Comparison of ENCODE assay signal across 1 cellular context in the genomic region with DNA sequence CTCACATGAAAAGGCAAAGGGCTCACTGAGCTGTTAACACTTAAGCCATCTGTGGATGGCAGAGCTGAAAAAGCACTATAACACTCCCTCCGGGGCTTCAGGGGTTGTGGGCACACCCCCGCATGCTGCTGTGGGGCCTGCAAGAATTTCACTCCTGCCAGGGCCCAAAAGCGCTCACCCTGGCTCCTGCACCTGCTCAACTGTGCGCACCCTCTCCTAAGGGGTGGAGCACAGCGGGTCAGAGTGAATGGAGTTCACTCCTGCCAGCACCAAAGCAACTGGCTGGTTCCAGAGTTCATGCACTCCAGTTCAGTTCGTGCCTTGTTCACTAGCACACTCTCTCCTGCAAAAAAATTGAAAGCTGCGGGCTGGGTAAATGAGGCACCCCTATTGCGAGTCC.
TF ChIP-seq lines count a peak whose summit lies in the region.

No MANE protein-coding gene starts in this region.

TF ChIP-seq in SK-N-SH, 30 proteins besides CTCF, POLR2A, EP300 and RAD21 (continued from another document):
- TF ChIP-seq, protein P1, sequence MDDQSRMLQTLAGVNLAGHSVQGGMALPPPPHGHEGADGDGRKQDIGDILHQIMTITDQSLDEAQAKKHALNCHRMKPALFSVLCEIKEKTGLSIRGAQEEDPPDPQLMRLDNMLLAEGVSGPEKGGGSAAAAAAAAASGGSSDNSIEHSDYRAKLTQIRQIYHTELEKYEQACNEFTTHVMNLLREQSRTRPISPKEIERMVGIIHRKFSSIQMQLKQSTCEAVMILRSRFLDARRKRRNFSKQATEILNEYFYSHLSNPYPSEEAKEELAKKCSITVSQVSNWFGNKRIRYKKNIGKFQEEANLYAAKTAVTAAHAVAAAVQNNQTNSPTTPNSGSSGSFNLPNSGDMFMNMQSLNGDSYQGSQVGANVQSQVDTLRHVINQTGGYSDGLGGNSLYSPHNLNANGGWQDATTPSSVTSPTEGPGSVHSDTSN (IDR thresholded peaks at IDR 0.05), result no peak
- TF ChIP-seq YY1 (IDR thresholded peaks at IDR 0.05; ENCODE audit: low read depth) (no peak), SMC3 (IDR thresholded peaks at IDR 0.05; ENCODE audit: low read depth, low read length) (no peak), JUND (IDR thresholded peaks at IDR 0.05) (no peak), EZH2phosphoT487 (IDR thresholded peaks at IDR 0.05; ENCODE audit: borderline replicate concordance, low read depth) (no peak), NRF1 (IDR thresholded peaks at IDR 0.05; ENCODE audit: low read depth, low read length) (no peak), FOXM1 (IDR thresholded peaks at IDR 0.05; ENCODE audit: low read depth) (no peak), FOXJ3 (CRISPR knock-in tag; IDR thresholded peaks at IDR 0.05) (no peak), RCOR1 (IDR thresholded peaks at IDR 0.05; ENCODE audit: low read length) (no peak), TAF1 (IDR thresholded peaks at IDR 0.05; ENCODE audit: borderline replicate concordance, low read depth, low read length) (no peak), POLR2AphosphoS5 (IDR thresholded peaks at IDR 0.05; ENCODE audit: low read depth, low read length) (no peak)
- TF ChIP-seq, protein P2, sequence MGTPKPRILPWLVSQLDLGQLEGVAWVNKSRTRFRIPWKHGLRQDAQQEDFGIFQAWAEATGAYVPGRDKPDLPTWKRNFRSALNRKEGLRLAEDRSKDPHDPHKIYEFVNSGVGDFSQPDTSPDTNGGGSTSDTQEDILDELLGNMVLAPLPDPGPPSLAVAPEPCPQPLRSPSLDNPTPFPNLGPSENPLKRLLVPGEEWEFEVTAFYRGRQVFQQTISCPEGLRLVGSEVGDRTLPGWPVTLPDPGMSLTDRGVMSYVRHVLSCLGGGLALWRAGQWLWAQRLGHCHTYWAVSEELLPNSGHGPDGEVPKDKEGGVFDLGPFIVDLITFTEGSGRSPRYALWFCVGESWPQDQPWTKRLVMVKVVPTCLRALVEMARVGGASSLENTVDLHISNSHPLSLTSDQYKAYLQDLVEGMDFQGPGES (IDR thresholded peaks at IDR 0.05; ENCODE audit: low read depth, low read length), result no peak
